1 cellular context compared by ENCODE assay signal in genomic region chr12:121399391-121400331, GRCh38.
A peak's percentile ranks its signal among the peaks of the same experiment; 100 is the strongest.
TF ChIP-seq lines count a peak whose summit lies in the region.

Gene RNF34 (plus strand): TSS chr12:121400118. CDS start chr12:121400213, 95 bp downstream.

TF ChIP-seq in A549, 52 proteins besides CTCF, POLR2A, EP300 and RAD21 (continued from another document):
- TF ChIP-seq USF2 (IDR thresholded peaks at IDR 0.05) (peak; percentile 83), TP53 (CRISPR knock-in tag; IDR thresholded peaks at IDR 0.05) (peak; percentile 55; the same call in 1 of the 2 replicates), GATA3 (IDR thresholded peaks at IDR 0.05; ENCODE audit: borderline replicate concordance) (no peak; the same call in 1 of the 2 replicates), FOSB (CRISPR knock-in tag; IDR thresholded peaks at IDR 0.05) (no peak), POLR2AphosphoS2 (conservative IDR thresholded peaks at IDR 0.05; ENCODE audit: low read length) (no peak), ESRRA (IDR thresholded peaks at IDR 0.05; ENCODE audit: borderline replicate concordance, low read length) (no peak), FOSL2 (IDR thresholded peaks at IDR 0.05) (no peak), FOSL2 (CRISPR knock-in tag; IDR thresholded peaks at IDR 0.05) (no peak), E2F6 (IDR thresholded peaks at IDR 0.05; ENCODE audit: borderline replicate concordance, low read depth) (peak; percentile 92), MAFK (IDR thresholded peaks at IDR 0.05; ENCODE audit: partially characterized antibody) (no peak), MAX (IDR thresholded peaks at IDR 0.05) (peak; percentile 88), RNF2 (IDR thresholded peaks at IDR 0.05; ENCODE audit: borderline replicate concordance, low read depth) (no peak), REST (IDR thresholded peaks at IDR 0.05) (no peak), JUN (IDR thresholded peaks at IDR 0.05) (peak; percentile 69 to 87; a peak in 4 of 5 replicates), NFE2L2 (conservative IDR thresholded peaks at IDR 0.05; ENCODE audit: low read length) (no peak), EHMT2 (IDR thresholded peaks at IDR 0.05; ENCODE audit: low read depth) (no peak), MAZ (IDR thresholded peaks at IDR 0.05; ENCODE audit: borderline replicate concordance, low read depth, low read length) (no peak), KDM5A (IDR thresholded peaks at IDR 0.05) (no peak), HOXA7 (CRISPR knock-in tag; IDR thresholded peaks at IDR 0.05) (no peak), BHLHE40 (IDR thresholded peaks at IDR 0.05; ENCODE audit: low read depth, low read length) (no peak), ZNF302 (CRISPR knock-in tag; IDR thresholded peaks at IDR 0.05) (no peak), RARB (CRISPR knock-in tag; IDR thresholded peaks at IDR 0.05) (no peak)
